8 cellular contexts compared by ENCODE assay signal in genomic region chr2:241950878-241951331, GRCh38.
A peak's percentile ranks its signal among the peaks of the same experiment; 100 is the strongest.
DNase-seq lines count a peak whose midpoint lies in the region; ATAC-seq and TF ChIP-seq lines count a peak whose summit lies in the region.

No MANE protein-coding gene starts in this region.

- H3K4me2 ChIP-seq in neural progenitor cell: peak overlapping the region; percentile 45

- POLR2A ChIA-PET in CD4-positive, alpha-beta T cell (lab: Charles Lee): interaction anchor here (0.6 kb wide), 1 partner anchor 71 kb away, joined by 3 read pairs; no protein-coding TSS in a partner anchor

- H3K4me1 ChIP-seq in neural progenitor cell: no peaks in the 10 kb centered on the region
- peaks cover 4% of the 10 kb centered on the region for H3K4me1 ChIP-seq in stomach smooth muscle (ENCODE audit: control insufficient read depth, insufficient read depth, low read length)

- H3K27ac ChIP-seq in CD4-positive, alpha-beta T cell (ENCODE audit: low read depth, low read length): no peak overlapping the region
- H3K27ac ChIP-seq in neural progenitor cell: no peak overlapping the region
- H3K27ac ChIP-seq in stomach smooth muscle (ENCODE audit: low read length): no peak overlapping the region

- no peak overlapping the region for H2AFZ ChIP-seq in neural progenitor cell (replicated peaks)

- DNase-seq in CD4-positive, alpha-beta T cell: peak; percentile 49 to 74 (median 54)
- DNase-seq in OCI-M1 (lab: John Stamatoyannopoulos, UW) (peak; percentile 76), fibroblast of pulmonary artery (ENCODE audit: low read depth) (peak; percentile 69), neural progenitor cell (ENCODE audit: low spot score) (peak; percentile 94)
- DNase-seq in activated T-cell treated with anti-CD3 and anti-CD28 coated beads, Interleukin-2, amount 50 U/mL, for 48 hours: peak; percentile 74 to 76

- H3K9me3 ChIP-seq in CD4-positive, alpha-beta T cell (ENCODE audit: control insufficient read depth, low read length): no peaks in the 10 kb centered on the region
- no peaks in the 10 kb centered on the region for H3K9me3 ChIP-seq in neural progenitor cell (ENCODE audit: low read depth)
- H3K9me3 ChIP-seq in stomach smooth muscle (ENCODE audit: control insufficient read depth in 2 of 2, low read length in 2 of 2): no peaks in the 10 kb centered on the region

- intact Hi-C loops in CD4-positive, alpha-beta T cell (cut with DNase I, micrococcal nuclease): no loop called here

- H3K27ac Mint-ChIP-seq in CD4-positive, alpha-beta T cell: no peak overlapping the region
- H3K27ac Mint-ChIP-seq in neural progenitor cell: no peak overlapping the region

- no peaks in the 10 kb centered on the region for H3K27me3 ChIP-seq in CD4-positive, alpha-beta T cell (ENCODE audit: control insufficient read depth, insufficient read depth, low read length)
- H3K27me3 ChIP-seq in neural progenitor cell (peaks cover 29% of the 10 kb centered on the region), stomach smooth muscle (ENCODE audit: control insufficient read depth in 1 of 2, insufficient read depth in 2 of 2, low read length in 2 of 2) (peaks cover 8 to 15% of the 10 kb centered on the region in 2 donors)

- H3K4me3 ChIP-seq in fibroblast of pulmonary artery (replicated peaks; ENCODE audit: low read depth, low read length) (no peak overlapping the region), neural progenitor cell (no peak overlapping the region), stomach smooth muscle (ENCODE audit: low read length in 2 of 2) (peak overlapping the region; percentile 25 to 40)

- no peak overlapping the region for H3K4me3 Mint-ChIP-seq in CD4-positive, alpha-beta T cell
- H3K4me3 Mint-ChIP-seq in neural progenitor cell: peak overlapping the region; percentile 59

- no peaks in the 10 kb centered on the region for H4K20me1 ChIP-seq in neural progenitor cell (ENCODE audit: low read depth)

- no peaks in the 10 kb centered on the region for H3K79me2 ChIP-seq in neural progenitor cell (ENCODE audit: low read depth)

- H3K36me3 Mint-ChIP-seq in CD4-positive, alpha-beta T cell (ENCODE audit: low read depth): no peaks in the 10 kb centered on the region
- no peaks in the 10 kb centered on the region for H3K36me3 Mint-ChIP-seq in neural progenitor cell

- H3F3A ChIP-seq in neural progenitor cell (ENCODE audit: low read depth): no peaks in the 10 kb centered on the region

- peak; percentile 91 for TF ChIP-seq CTCF in CD4-positive, alpha-beta T cell (IDR thresholded peaks at IDR 0.05)
- TF ChIP-seq CTCF in fibroblast of pulmonary artery (IDR thresholded peaks at IDR 0.05; ENCODE audit: low read length, missing control alignments): peak; percentile 96
- TF ChIP-seq CTCF in neural progenitor cell (IDR thresholded peaks at IDR 0.05): peak; percentile 92

- H3K36me3 ChIP-seq in neural progenitor cell (no peaks in the 10 kb centered on the region), stomach smooth muscle (ENCODE audit: control insufficient read depth in 2 of 2, insufficient read depth in 2 of 2, low read length in 2 of 2) (no peaks in the 10 kb centered on the region)

- H3K4me1 Mint-ChIP-seq in CD4-positive, alpha-beta T cell (ENCODE audit: low read depth): peaks cover 6% of the 10 kb centered on the region
- H3K4me1 Mint-ChIP-seq in neural progenitor cell: no peaks in the 10 kb centered on the region

- no peaks in the 10 kb centered on the region for H3K9me3 Mint-ChIP-seq in CD4-positive, alpha-beta T cell
- peaks cover 4% of the 10 kb centered on the region for H3K9me3 Mint-ChIP-seq in neural progenitor cell

- CTCF ChIA-PET in CD4-positive, alpha-beta T cell (lab: Charles Lee): interaction anchor here (1.1 to 1.6 kb wide), 3 partner anchors 9 to 49 kb away, joined by 3 to 4 read pairs (median 4); no protein-coding TSS in a partner anchor

- ATAC-seq in CD4-positive, alpha-beta T cell (ENCODE audit: poor library complexity): peak; percentile 54
- peak; percentile 44 for ATAC-seq in HG02852 (IDR thresholded peaks at IDR 0.05; ENCODE audit: unreplicated experiment)
- no peak for ATAC-seq in HG02973 (IDR thresholded peaks at IDR 0.05; ENCODE audit: unreplicated experiment)

- H3K27me3 Mint-ChIP-seq in CD4-positive, alpha-beta T cell: no peaks in the 10 kb centered on the region
- peaks cover 19% of the 10 kb centered on the region for H3K27me3 Mint-ChIP-seq in neural progenitor cell (ENCODE audit: insufficient read depth, low read depth)

- no peak overlapping the region for H3K9ac ChIP-seq in neural progenitor cell
- H3K9ac ChIP-seq in stomach smooth muscle (ENCODE audit: low read length in 2 of 2): no peak overlapping the region

Comparison
In these comparisons a context has a peak if more than half of its experiments do, and no peak if none do; other contexts are left out.
1. H3K4me3 ChIP-seq: peak in stomach smooth muscle (2 of 2); none in fibroblast of pulmonary artery (single experiment) and neural progenitor cell (single experiment).
2. Peak in every context shown above with its lines, with median percentiles within 50 percentile points of each other: DNase-seq and CTCF ChIP-seq.